ENCODE assay signal across 20 cellular contexts in the genomic region with DNA sequence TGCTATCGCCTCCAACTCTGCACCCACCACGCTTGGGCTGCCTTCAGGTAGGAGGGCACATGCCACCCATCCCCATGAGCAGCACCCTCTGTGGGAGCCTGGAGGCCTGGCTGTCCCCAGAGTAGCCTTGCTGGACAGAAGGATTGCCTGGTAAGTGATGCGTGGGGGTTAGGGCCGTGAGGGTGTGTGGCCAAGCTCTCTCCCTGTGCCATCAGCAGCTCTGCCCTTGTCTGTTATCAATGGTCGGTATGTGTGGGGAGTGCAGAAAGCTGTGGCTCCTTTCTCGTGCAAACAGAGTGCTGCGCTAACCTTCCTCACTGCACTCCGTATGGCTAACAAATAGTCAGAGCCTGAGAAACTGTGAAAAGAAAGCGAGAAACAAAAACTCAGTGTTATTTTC.
"Had no signal": no experiment of that assay in that cellular context is flagged by ENCODE, and none has a peak within 500 bp of the region (broad histone marks: within the 10 kb centered on the region; RNA-seq: fewer than 3 reads in every experiment).

No MANE protein-coding gene starts in this region.

- H3K4me1 ChIP-seq: esophagus muscularis mucosa, gastrocnemius medialis, parathyroid adenoma, psoas muscle, right lobe of liver, transverse colon had no signal

- H3K36me3 ChIP-seq: esophagus muscularis mucosa, gastrocnemius medialis, right lobe of liver, thoracic aorta, transverse colon had no signal

- H3K27me3 Mint-ChIP-seq: central memory CD8-positive, alpha-beta T cell; stimulated activated naive B cell treated with anti-CD40 and anti-IgM and Interleukin-4, amounts not matched to agents 10 μg/mL and 1 μg/mL and 100 μg/mL, for 72 hours had no signal

- ATAC-seq: gastrocnemius medialis; naive thymus-derived CD4-positive, alpha-beta T cell; psoas muscle; right lobe of liver; stimulated activated naive B cell treated with anti-CD40 and anti-IgM and Interleukin-4, amounts not matched to agents 10 μg/mL and 1 μg/mL and 100 μg/mL, for 72 hours; stimulated activated naive CD8-positive, alpha-beta T cell treated with anti-CD3 and anti-CD28 coated beads, Interleukin-15, amount 100 ng/mL, for 72 hours had no signal

- H3K4me1 Mint-ChIP-seq: central memory CD8-positive, alpha-beta T cell; naive thymus-derived CD4-positive, alpha-beta T cell; stimulated activated naive B cell treated with anti-CD40 and anti-IgM and Interleukin-4, amounts not matched to agents 10 μg/mL and 1 μg/mL and 100 μg/mL, for 72 hours; stimulated activated naive CD8-positive, alpha-beta T cell treated with anti-CD3 and anti-CD28 coated beads, Interleukin-15, amount 100 ng/mL, for 72 hours had no signal

- H3K9me3 ChIP-seq: esophagus muscularis mucosa, gastrocnemius medialis, psoas muscle, right lobe of liver, thoracic aorta, transverse colon had no signal

- H3K4me3 ChIP-seq: esophagus muscularis mucosa, gastrocnemius medialis, psoas muscle, right lobe of liver, thoracic aorta, transverse colon had no signal

- H3K9ac ChIP-seq: parathyroid adenoma had no signal

- DNase-seq: cortex of kidney; dorsolateral prefrontal cortex; effector CD8-positive, alpha-beta T cell; gastrocnemius medialis; naive thymus-derived CD4-positive, alpha-beta T cell; nephron progenitor cell; occipital lobe; psoas muscle; retina; right lobe of liver; stimulated activated CD4-positive, alpha-beta T cell treated with anti-CD3 and anti-CD28 coated beads, Interleukin-15, amount 100 ng/mL, for 24 hours; stimulated activated CD4-positive, alpha-beta T cell treated with anti-CD3 and anti-CD28 coated beads, Interleukin-1b, Interleukin-23, amount 100 ng/mL, for 48 hours; stimulated activated CD4-positive, alpha-beta T cell treated with anti-CD3 and anti-CD28 coated beads, Interleukin-4, amount 100 ng/mL, for 24 hours; stimulated activated naive B cell treated with anti-CD40 and anti-IgM and Interleukin-4, amounts not matched to agents 10 μg/mL and 1 μg/mL and 100 μg/mL, for 72 hours; stimulated activated naive CD8-positive, alpha-beta T cell treated with anti-CD3 and anti-CD28 coated beads, Interleukin-15, amount 100 ng/mL, for 72 hours; transverse colon had no signal

- H3K4me3 Mint-ChIP-seq: central memory CD8-positive, alpha-beta T cell; naive thymus-derived CD4-positive, alpha-beta T cell; nephron progenitor cell; stimulated activated naive B cell treated with anti-CD40 and anti-IgM and Interleukin-4, amounts not matched to agents 10 μg/mL and 1 μg/mL and 100 μg/mL, for 72 hours; stimulated activated naive CD8-positive, alpha-beta T cell treated with anti-CD3 and anti-CD28 coated beads, Interleukin-15, amount 100 ng/mL, for 72 hours had no signal

- H3K27ac ChIP-seq: esophagus muscularis mucosa, gastrocnemius medialis, parathyroid adenoma, psoas muscle, right lobe of liver, thoracic aorta, transverse colon had no signal

- H3K27ac Mint-ChIP-seq: naive thymus-derived CD4-positive, alpha-beta T cell; nephron progenitor cell; stimulated activated naive B cell treated with anti-CD40 and anti-IgM and Interleukin-4, amounts not matched to agents 10 μg/mL and 1 μg/mL and 100 μg/mL, for 72 hours; stimulated activated naive CD8-positive, alpha-beta T cell treated with anti-CD3 and anti-CD28 coated beads, Interleukin-15, amount 100 ng/mL, for 72 hours had no signal

- H3K27me3 ChIP-seq: dorsolateral prefrontal cortex, gastrocnemius medialis, right lobe of liver, transverse colon had no signal

- H2AFZ ChIP-seq: parathyroid adenoma had no signal

- H3K36me3 Mint-ChIP-seq: naive thymus-derived CD4-positive, alpha-beta T cell; stimulated activated naive B cell treated with anti-CD40 and anti-IgM and Interleukin-4, amounts not matched to agents 10 μg/mL and 1 μg/mL and 100 μg/mL, for 72 hours had no signal

- H3K79me2 ChIP-seq: parathyroid adenoma had no signal

- H3K9me3 Mint-ChIP-seq: nephron progenitor cell; stimulated activated naive B cell treated with anti-CD40 and anti-IgM and Interleukin-4, amounts not matched to agents 10 μg/mL and 1 μg/mL and 100 μg/mL, for 72 hours had no signal
